In genomic region chr1:85297855-85298629, GRCh38 we compare ENCODE assay signal across 8 cellular contexts. TPM values are rescaled to one million over a fixed set of nuclear protein-coding genes. Genes with fewer than 3 reads are reported as not detected.
DNase-seq lines count a peak whose midpoint lies in the region; ATAC-seq and TF ChIP-seq lines count a peak whose summit lies in the region.

No MANE protein-coding gene starts in this region.

- no peak overlapping the region for H3K27ac ChIP-seq in CD8-positive, alpha-beta T cell (ENCODE audit: low read depth, low read length)

- POLR2A ChIA-PET in CD8-positive, alpha-beta T cell (lab: Charles Lee): interaction anchor here (1.3 kb wide), 1 partner anchor 21 kb away, joined by 6 read pairs; the partner anchor contains the start of gene BCL10
- POLR2A ChIA-PET in MCF 10A (lab: Yijun Ruan, JAX): interaction anchor here (0.6 to 12.2 kb wide), 8 partner anchors 9 to 275 kb away, joined by 3 to 271 read pairs (median 4); partner anchors contain the start of gene BCL10

- intact Hi-C loops in CD8-positive, alpha-beta T cell (cut with DNase I, micrococcal nuclease): loop anchor here in 1 of 2 experiments (2.0 kb wide), 1 partner anchor 21 kb away; the partner anchor contains the start of gene BCL10
- intact Hi-C loops in MCF 10A (cut with micrococcal nuclease): no loop called here

- H3K4me3 Mint-ChIP-seq in CD8-positive, alpha-beta T cell: peak overlapping the region; percentile 33
- peak overlapping the region; percentile 52 for H3K4me3 Mint-ChIP-seq in MCF 10A (ENCODE audit: unreplicated experiment)

- H3K27ac Mint-ChIP-seq in CD8-positive, alpha-beta T cell: peak overlapping the region; percentile 6
- peak overlapping the region; percentile 40 for H3K27ac Mint-ChIP-seq in MCF 10A (ENCODE audit: low read depth, unreplicated experiment)

- peak; percentile 92 for ATAC-seq in CD8-positive, alpha-beta T cell
- ATAC-seq in GM21390 (IDR thresholded peaks at IDR 0.05; ENCODE audit: unreplicated experiment): peak; percentile 93

- peak; percentile 18 to 77 (median 54) for DNase-seq in CD8-positive, alpha-beta T cell
- peak; percentile 86 for DNase-seq in HT-29 (ENCODE audit: low spot score)
- DNase-seq in T-helper 9 cell: peak; percentile 37
- DNase-seq in MCF 10A (ENCODE audit: unreplicated experiment): peak; percentile 96
- DNase-seq in medulla oblongata (ENCODE audit: extremely low spot score): peak; percentile 19
- DNase-seq in stimulated activated CD8-positive, alpha-beta memory T cell treated with anti-CD3 and anti-CD28 coated beads, Interleukin-2, amount 100 ng/mL, for 1 hour (ENCODE audit: low read depth in 2 of 2): peak; percentile 31 to 35
- DNase-seq in SKM-1 treated with dmso at 0.1 percent for 144 hours (lab: John Stamatoyannopoulos, UW; ENCODE audit: unreplicated experiment): no peak

- H3K27me3 ChIP-seq in CD8-positive, alpha-beta T cell (ENCODE audit: insufficient read depth, low read length): no peaks in the 10 kb centered on the region

- peaks cover 8% of the 10 kb centered on the region for H3K4me1 ChIP-seq in CD8-positive, alpha-beta T cell (ENCODE audit: insufficient read depth, low read length)

- BruUV-seq in MCF 10A (replicated peaks; lab: Mats Ljungman, UMichigan): no TSS peak

- CTCF ChIA-PET in CD8-positive, alpha-beta T cell (lab: Charles Lee): interaction anchor here (1.3 kb wide), 1 partner anchor 10 kb away, joined by 6 read pairs; no protein-coding TSS in a partner anchor
- CTCF ChIA-PET in MCF 10A (lab: Yijun Ruan, JAX): interaction anchor here (0.7 to 4.1 kb wide), 9 partner anchors 9 to 353 kb away, joined by 3 to 19 read pairs (median 3); no protein-coding TSS in a partner anchor

- no peaks in the 10 kb centered on the region for H3K36me3 ChIP-seq in CD8-positive, alpha-beta T cell (ENCODE audit: insufficient read depth, low read length)

- H3K36me3 Mint-ChIP-seq in CD8-positive, alpha-beta T cell: no peaks in the 10 kb centered on the region
- peaks cover 5% of the 10 kb centered on the region for H3K36me3 Mint-ChIP-seq in MCF 10A (ENCODE audit: insufficient read depth, unreplicated experiment)

- no peak overlapping the region for H3K4me3 ChIP-seq in CD8-positive, alpha-beta T cell (ENCODE audit: low read depth, low read length)

- TF ChIP-seq CTCF in CD8-positive, alpha-beta T cell (IDR thresholded peaks at IDR 0.05): no peak
- TF ChIP-seq CTCF in MCF 10A (IDR thresholded peaks at IDR 0.05; ENCODE audit: unreplicated experiment): no peak

- peaks cover 3% of the 10 kb centered on the region for H3K27me3 Mint-ChIP-seq in CD8-positive, alpha-beta T cell (ENCODE audit: low read depth)
- no peaks in the 10 kb centered on the region for H3K27me3 Mint-ChIP-seq in MCF 10A (ENCODE audit: insufficient read depth, unreplicated experiment)

- no peaks in the 10 kb centered on the region for H3K9me3 Mint-ChIP-seq in CD8-positive, alpha-beta T cell
- H3K9me3 Mint-ChIP-seq in MCF 10A (ENCODE audit: unreplicated experiment): no peaks in the 10 kb centered on the region

- peaks cover 19% of the 10 kb centered on the region for H3K4me1 Mint-ChIP-seq in CD8-positive, alpha-beta T cell (ENCODE audit: low read depth)
- peaks cover 23% of the 10 kb centered on the region for H3K4me1 Mint-ChIP-seq in MCF 10A (ENCODE audit: insufficient read depth, unreplicated experiment)

- no peaks in the 10 kb centered on the region for H3K9me3 ChIP-seq in CD8-positive, alpha-beta T cell (ENCODE audit: low read length)

RNA-seq across cellular contexts. Expression of gene BCL10, which starts 21.6 kb away (rescaled TPM):
- 10 to 100 TPM; 48.2 to 51.7 TPM for total RNA-seq in CD8-positive, alpha-beta T cell
- 11.8 and 13.0 TPM in 2 replicates for total RNA-seq in HT-29 (2014; rRNA removed; shearing (Covaris generic))
- total RNA-seq in MCF 10A (2022): 43.9 and 55.8 TPM in 2 replicates

RNA-seq across cellular contexts. Expression of gene C1orf52, which starts 38.6 kb away (rescaled TPM):
- total RNA-seq in CD8-positive, alpha-beta T cell: 10 to 100 TPM; 70.7 to 74.4 TPM
- total RNA-seq in HT-29 (2014; rRNA removed; shearing (Covaris generic)): 27.8 and 38.2 TPM in 2 replicates
- 29.6 and 31.7 TPM in 2 replicates for total RNA-seq in MCF 10A (2022)
